ENCODE assay signal across 13 cellular contexts in the genomic region with DNA sequence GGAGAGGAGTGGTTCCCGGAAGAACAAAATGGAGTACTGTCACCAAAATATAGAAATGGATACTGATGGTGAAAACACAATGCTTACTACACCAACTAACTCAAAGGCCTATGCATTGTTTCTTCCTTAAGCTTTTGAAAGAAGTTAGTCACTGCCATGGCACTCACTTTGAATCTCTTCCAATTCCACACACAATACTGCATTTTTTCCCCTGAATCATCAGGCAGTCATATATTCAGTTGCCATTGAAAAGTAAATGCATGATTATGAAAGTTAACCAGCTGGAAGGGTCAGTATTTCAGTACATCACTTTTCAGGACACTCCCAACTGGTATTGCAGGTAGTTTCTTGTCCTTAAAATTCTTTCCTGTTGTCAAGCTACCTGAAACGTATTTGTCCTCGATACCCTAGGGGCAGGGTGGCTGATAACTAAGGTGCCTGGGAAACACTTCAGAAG. TPM values are rescaled to one million over a fixed set of nuclear protein-coding genes. Genes with fewer than 3 reads are reported as not detected.
DNase-seq lines count a peak whose midpoint lies in the region; ATAC-seq and TF ChIP-seq lines count a peak whose summit lies in the region.
"Had no signal": no experiment of that assay in that cellular context is flagged by ENCODE, and none has a peak within 500 bp of the region (broad histone marks: within the 10 kb centered on the region; RNA-seq: fewer than 3 reads in every experiment).

No MANE protein-coding gene starts in this region.

- no peak for TF ChIP-seq POLR2A in heart left ventricle (IDR thresholded peaks at IDR 0.05)
- TF ChIP-seq POLR2A in vagina (IDR thresholded peaks at IDR 0.05), result no peak

- peaks cover 0 to 2% (median 0%) of the 10 kb centered on the region in 9 donors for H3K36me3 ChIP-seq in heart left ventricle
- H3K36me3 ChIP-seq in mucosa of descending colon (ENCODE audit: low read depth), result no peaks in the 10 kb centered on the region
- H3K36me3 ChIP-seq in vagina, result no peaks in the 10 kb centered on the region
- H3K36me3 ChIP-seq in effector memory CD4-positive, alpha-beta T cell (ENCODE audit: control insufficient read depth, insufficient read depth, low read length), result no peaks in the 10 kb centered on the region

- no peaks in the 10 kb centered on the region for H3K36me3 Mint-ChIP-seq in effector memory CD8-positive, alpha-beta T cell (ENCODE audit: insufficient read depth)

- H3K4me3 ChIP-seq in heart left ventricle, result no peak overlapping the region
- H3K4me3 ChIP-seq in mucosa of descending colon, result no peak overlapping the region
- H3K4me3 ChIP-seq in vagina, result no peak overlapping the region
- H3K4me3 ChIP-seq in effector memory CD4-positive, alpha-beta T cell (ENCODE audit: insufficient read depth, low read depth, low read length, poor library complexity, severe bottlenecking), result no peak overlapping the region

- intact Hi-C loops in heart left ventricle (cut with DNase I), result no loop called here
- intact Hi-C loops in cardiac septum (cut with DNase I), result no loop called here
- intact Hi-C loops in mucosa of descending colon (cut with DNase I, micrococcal nuclease), result no loop called here
- intact Hi-C loops in vagina (cut with DNase I), result no loop called here

- WGBS in heart left ventricle, 4 donors, result 58 to 67% (median 62%) methylated on average over 3 of the region's 3 CpGs

- no peak overlapping the region for H3K4me3 Mint-ChIP-seq in effector memory CD8-positive, alpha-beta T cell

- H3K4me1 ChIP-seq in heart left ventricle (peaks cover 0 to 43% (median 24%) of the 10 kb centered on the region in 12 donors), mucosa of descending colon (ENCODE audit: low read depth) (peaks cover 6% of the 10 kb centered on the region), vagina (peaks cover 70% of the 10 kb centered on the region)
- no peaks in the 10 kb centered on the region for H3K4me1 ChIP-seq in effector memory CD4-positive, alpha-beta T cell (ENCODE audit: control insufficient read depth, insufficient read depth, low read length, poor library complexity, severe bottlenecking)

- peaks cover 4 to 20% of the 10 kb centered on the region in 2 donors for H3K4me1 Mint-ChIP-seq in effector memory CD8-positive, alpha-beta T cell (ENCODE audit: low read depth in 2 of 2)

- H3K27ac Mint-ChIP-seq in effector memory CD8-positive, alpha-beta T cell, result peak overlapping the region in 1 of 2 donors; percentile 33

- no peaks in the 10 kb centered on the region for H3K27me3 ChIP-seq in heart left ventricle
- H3K27me3 ChIP-seq in vagina, result no peaks in the 10 kb centered on the region
- H3K27me3 ChIP-seq in effector memory CD4-positive, alpha-beta T cell (replicated peaks; ENCODE audit: control insufficient read depth, insufficient read depth, low read length, poor library complexity, severe bottlenecking), result no peaks in the 10 kb centered on the region

- no peaks in the 10 kb centered on the region for H3K9me3 Mint-ChIP-seq in effector memory CD8-positive, alpha-beta T cell

- H3K27ac ChIP-seq in heart left ventricle (peak overlapping the region; percentile 10 to 75 (median 56)), vagina (peak overlapping the region; percentile 53)
- H3K27ac ChIP-seq in effector memory CD4-positive, alpha-beta T cell (ENCODE audit: insufficient read depth, low read length, poor library complexity, severe bottlenecking), result no peak overlapping the region

- no peak for DNase-seq in heart left ventricle
- DNase-seq in cardiac septum (ENCODE audit: low spot score), result no peak
- peak; percentile 89 for DNase-seq in dermis blood vessel endothelial cell
- DNase-seq in mucosa of descending colon, result no peak
- DNase-seq in vagina (ENCODE audit: extremely low spot score in 2 of 2), result peak in 1 of 2 donors; percentile 25
- DNase-seq in effector memory CD8-positive, alpha-beta T cell, result no peak
- DNase-seq in NCI-H2029 treated with DMSO at 0.1 percent for 48 hours (lab: John Stamatoyannopoulos, UW), result no peak
- DNase-seq in effector memory CD4-positive, alpha-beta T cell, result no peak
- DNase-seq: activated naive CD4-positive, alpha-beta T cell treated with Interleukin-2 at 50 U/mL for 16 hours; left colon; NCI-H146; stimulated activated CD4-positive, alpha-beta T cell treated with anti-CD3 and anti-CD28 coated beads, Interleukin-4, amount 100 ng/mL, for 4 hours; T-helper 2 cell had no signal

- no peaks in the 10 kb centered on the region for H3K27me3 Mint-ChIP-seq in effector memory CD8-positive, alpha-beta T cell

- no peak for TF ChIP-seq CTCF in heart left ventricle (IDR thresholded peaks at IDR 0.05)
- no peak for TF ChIP-seq CTCF in mucosa of descending colon (IDR thresholded peaks at IDR 0.05)
- no peak for TF ChIP-seq CTCF in vagina (IDR thresholded peaks at IDR 0.05)

- peak in 1 of 4 donors; percentile 7 for ATAC-seq in heart left ventricle
- peak; percentile 29 for ATAC-seq in mucosa of descending colon
- ATAC-seq in effector memory CD8-positive, alpha-beta T cell (replicated peaks), result no peak
- ATAC-seq: left colon had no signal

- H3K9me3 ChIP-seq in heart left ventricle (no peaks in the 10 kb centered on the region), mucosa of descending colon (no peaks in the 10 kb centered on the region), vagina (no peaks in the 10 kb centered on the region)
- no peaks in the 10 kb centered on the region for H3K9me3 ChIP-seq in effector memory CD4-positive, alpha-beta T cell (ENCODE audit: control insufficient read depth, low read length)

RNA-seq across cellular contexts. Expression of a gene that starts 9.0 kb away (rescaled TPM):
- 100 to 1,000 TPM in 7 of 9 donors, 10 to 100 TPM in 2; 85.5 to 161 (median 114) TPM for total RNA-seq in heart left ventricle
- polyA plus RNA-seq in heart left ventricle, result 10 to 100 TPM; 67.7 to 94.4 TPM
- total RNA-seq in cardiac septum, result 135 TPM
- 40.2 and 54.5 TPM in 2 replicates for total RNA-seq in dermis blood vessel endothelial cell
- total RNA-seq in mucosa of descending colon, result 100 to 1,000 TPM in 2 of 3 donors, 10 to 100 TPM in 1; 89.9 to 136 (median 128) TPM
- 74.2 TPM for total RNA-seq in vagina

RNA-seq across cellular contexts. Expression of a gene that starts 59.7 kb away (rescaled TPM):
- total RNA-seq in heart left ventricle, result 100 to 1,000 TPM; 110 to 235 (median 183) TPM
- polyA plus RNA-seq in heart left ventricle, result 10 to 100 TPM; 63.2 to 97.2 TPM
- 200 TPM for total RNA-seq in cardiac septum
- 65.3 and 71.3 TPM in 2 replicates for total RNA-seq in dermis blood vessel endothelial cell
- 100 to 1,000 TPM in 2 of 3 donors, 10 to 100 TPM in 1; 91.1 to 112 (median 102) TPM for total RNA-seq in mucosa of descending colon
- total RNA-seq in vagina, result 69.0 TPM
